ENCODE assay signal across 8 cellular contexts in genomic region chr10:80202934-80203834, GRCh38. TPM values are rescaled to one million over a fixed set of nuclear protein-coding genes. Genes with fewer than 3 reads are reported as not detected.
DNase-seq lines count a peak whose midpoint lies in the region; ATAC-seq and TF ChIP-seq lines count a peak whose summit lies in the region.

No MANE protein-coding gene starts in this region.

- no peak for TF ChIP-seq EP300 in upper lobe of left lung (IDR thresholded peaks at IDR 0.05)

- 26 to 30% methylated on average over 14 of the region's 14 CpGs for WGBS in esophagus, 2 donors
- 22 to 38% methylated on average over 11 to 14 of the region's 14 CpGs for WGBS in upper lobe of left lung, 2 donors

- H3K27ac Mint-ChIP-seq in nephron progenitor cell = no peak overlapping the region

- H3K36me3 ChIP-seq in esophagus (ENCODE audit: control insufficient read depth in 2 of 2, insufficient read depth in 2 of 2, low read length in 1 of 2) (peaks cover 0 to 6% of the 10 kb centered on the region in 2 donors), upper lobe of left lung (peaks cover 0 to 7% (median 0%) of the 10 kb centered on the region in 4 donors)

- no peaks in the 10 kb centered on the region for H3K9me3 Mint-ChIP-seq in nephron progenitor cell

- peak in 3 of 4 donors; percentile 13 to 37 (median 22) for TF ChIP-seq POLR2A in upper lobe of left lung (IDR thresholded peaks at IDR 0.05)

- peak overlapping the region; percentile 80 to 94 for H3K4me3 ChIP-seq in esophagus (ENCODE audit: low read depth in 1 of 2, low read length in 2 of 2)
- peak overlapping the region in 3 of 4 donors; percentile 65 to 96 (median 74) for H3K4me3 ChIP-seq in upper lobe of left lung

- peaks cover 27% of the 10 kb centered on the region for H3K27me3 Mint-ChIP-seq in nephron progenitor cell (ENCODE audit: low read depth, poor library complexity)

- TF ChIP-seq CTCF in GM13976 (IDR thresholded peaks at IDR 0.05; ENCODE audit: borderline replicate concordance, control extremely low read depth, extremely low read depth, insufficient read depth, missing control alignments) (peak; percentile 64), nephron progenitor cell (IDR thresholded peaks at IDR 0.05) (no peak), upper lobe of left lung (IDR thresholded peaks at IDR 0.05) (peak in 2 of 6 experiments; percentile 6 to 8)

- H3K4me3 Mint-ChIP-seq in nephron progenitor cell = peak overlapping the region; percentile 46

- DNase-seq in 8988T (peak; percentile 51), GM13976 (ENCODE audit: low spot score) (peak; percentile 74), NCI-H2196 treated with DMSO at 0.1 percent for 48 hours (lab: John Stamatoyannopoulos, UW; ENCODE audit: unreplicated experiment) (peak; percentile 35), nephron progenitor cell (peak; percentile 27), upper lobe of left lung (peak in 1 of 2 donors; percentile 84)
- DNase-seq in activated CD8-positive, alpha-beta memory T cell treated with anti-CD3 and anti-CD28 coated beads for 4 hours (ENCODE audit: low read depth in 2 of 2) = peak; percentile 35 to 40

- in situ Hi-C loops in GM13976 (cut with MboI; ENCODE audit: low sequenced_read_pairs, unreplicated experiment) = no loop called here

- H3K9me3 ChIP-seq in esophagus (ENCODE audit: control insufficient read depth in 2 of 2, insufficient read depth in 1 of 2, low read depth in 1 of 2, low read length in 1 of 2) (no peaks in the 10 kb centered on the region), upper lobe of left lung (no peaks in the 10 kb centered on the region)

- H3K4me1 ChIP-seq in esophagus (ENCODE audit: control insufficient read depth in 2 of 2, insufficient read depth in 2 of 2, low read length in 1 of 2) (peaks cover 7 to 17% of the 10 kb centered on the region in 2 donors), upper lobe of left lung (peaks cover 71 to 91% (median 77%) of the 10 kb centered on the region in 4 donors)

- ATAC-seq in HG02798 (IDR thresholded peaks at IDR 0.05; ENCODE audit: poor library complexity, unreplicated experiment) (peak; percentile 65), upper lobe of left lung (ENCODE audit: low FRiP score in 2 of 2) (peak; percentile 44 to 70)

- no peaks in the 10 kb centered on the region for H3K36me3 Mint-ChIP-seq in nephron progenitor cell (ENCODE audit: low read depth)

- H3K4me1 Mint-ChIP-seq in nephron progenitor cell = peaks cover 40% of the 10 kb centered on the region

- H3K27me3 ChIP-seq in esophagus (ENCODE audit: control insufficient read depth in 1 of 2, insufficient read depth in 2 of 2, low read length in 2 of 2) (no peaks in the 10 kb centered on the region), upper lobe of left lung (no peaks in the 10 kb centered on the region)

- H3K27ac ChIP-seq in esophagus (ENCODE audit: low read depth in 2 of 2, low read length in 1 of 2) (peak overlapping the region; percentile 99 to 100), upper lobe of left lung (peak overlapping the region; percentile 92 to 100 (median 98))

RNA-seq across cellular contexts. Expression of gene ANXA11, which starts 2.2 kb away (rescaled TPM):
- 100 to 1,000 TPM; 155 to 287 TPM for polyA plus RNA-seq in esophagus
- 100 to 1,000 TPM; 108 to 327 (median 194) TPM for total RNA-seq in upper lobe of left lung
